ENCODE assay signal across 8 cellular contexts in the genomic region with DNA sequence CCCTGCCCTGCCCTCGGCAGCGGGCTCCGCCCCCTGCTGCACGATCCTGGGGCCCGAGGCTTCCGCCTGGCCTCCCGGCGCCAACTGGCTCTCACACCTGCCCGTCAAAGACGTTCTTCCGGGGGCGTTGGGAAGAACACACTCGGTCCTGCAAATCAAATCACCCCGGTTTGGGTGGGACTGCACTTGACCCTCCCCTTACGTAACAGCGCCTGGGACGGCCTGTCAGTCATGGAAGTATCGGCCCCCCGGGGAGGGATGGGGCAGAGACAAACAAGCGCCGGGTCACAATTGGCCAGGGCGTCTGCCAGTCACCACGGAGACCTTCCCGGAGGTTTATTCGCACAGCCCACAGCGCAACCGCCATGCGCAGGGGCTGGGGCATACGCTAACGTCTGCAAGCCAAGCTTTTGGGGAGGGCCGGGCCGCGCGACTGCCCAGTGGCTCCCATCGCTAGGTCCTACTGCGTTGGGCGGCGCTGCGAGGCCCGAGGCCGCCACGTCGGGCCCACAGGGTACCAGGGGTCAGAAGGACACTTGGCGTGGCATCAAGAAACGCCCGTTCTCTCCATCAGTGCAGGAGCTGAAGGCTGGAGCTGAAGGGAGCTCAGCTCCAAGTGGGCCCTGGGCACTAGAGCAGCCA. TPM values are rescaled to one million over a fixed set of nuclear protein-coding genes. Genes with fewer than 3 reads are reported as not detected.
A peak's percentile ranks its signal among the peaks of the same experiment; 100 is the strongest.
DNase-seq lines count a peak whose midpoint lies in the region; ATAC-seq and TF ChIP-seq lines count a peak whose summit lies in the region.

No MANE protein-coding gene starts in this region.

- no peak for TF ChIP-seq RAD21 in Ishikawa (IDR thresholded peaks at IDR 0.05; ENCODE audit: low read depth)

- intact Hi-C loops in mucosa of descending colon (cut with DNase I, micrococcal nuclease) = no loop called here

- no peaks in the 10 kb centered on the region for H3K36me3 ChIP-seq in mucosa of descending colon (ENCODE audit: low read depth)

- ATAC-seq in GM21619 (IDR thresholded peaks at IDR 0.05; ENCODE audit: unreplicated experiment) (peak; percentile 94), mucosa of descending colon (peak; percentile 91)

- no peaks in the 10 kb centered on the region for H3K9me3 ChIP-seq in mucosa of descending colon

- TF ChIP-seq EP300 in Ishikawa (IDR thresholded peaks at IDR 0.05; ENCODE audit: borderline replicate concordance) = peak; percentile 27; the same call in 1 of the 2 replicates

- no peak for TF ChIP-seq CTCF in mucosa of descending colon (IDR thresholded peaks at IDR 0.05)

- peak overlapping the region; percentile 81 for H3K27ac ChIP-seq in epithelial cell of prostate

- H3K4me3 ChIP-seq in mucosa of descending colon = peak overlapping the region; percentile 78

- peaks cover 33% of the 10 kb centered on the region for H3K4me1 ChIP-seq in mucosa of descending colon (ENCODE audit: low read depth)

- DNase-seq in DMS153 treated with DMSO at 0.1 percent for 48 hours (lab: John Stamatoyannopoulos, UW; ENCODE audit: unreplicated experiment) (peak; percentile 85), OCI-M2 (lab: John Stamatoyannopoulos, UW; ENCODE audit: unreplicated experiment) (peak; percentile 80), epithelial cell of prostate (ENCODE audit: low read depth, low spot score) (peak; percentile 100), mucosa of descending colon (peak; percentile 100)
- peak; percentile 98 for DNase-seq in activated T-cell treated with anti-CD3 and anti-CD28 coated beads, Interleukin-2, amount 50 U/mL, for 1 hour
- peak; percentile 97 to 100 for DNase-seq in stimulated activated CD8-positive, alpha-beta memory T cell treated with anti-CD3 and anti-CD28 coated beads, Interleukin-4, amount 100 ng/mL, for 1 hour (ENCODE audit: low read depth in 2 of 2, low spot score in 1 of 2)

TF ChIP-seq in Ishikawa, 13 proteins besides CTCF, POLR2A, EP300 and RAD21:
- TF ChIP-seq NFIC (IDR thresholded peaks at IDR 0.05) (peak; percentile 14; the same call in 1 of the 2 replicates), EGR1 (IDR thresholded peaks at IDR 0.05) (0 out of 2 replicates have a peak, but pooled peaks have one; percentile 25), CEBPB (IDR thresholded peaks at IDR 0.05) (peak; percentile 68), TEAD4 (IDR thresholded peaks at IDR 0.05) (no peak), ZBTB7A (IDR thresholded peaks at IDR 0.05; ENCODE audit: low read depth) (no peak), CREB1 (IDR thresholded peaks at IDR 0.05; ENCODE audit: low read depth) (peak; percentile 62), YY1 (IDR thresholded peaks at IDR 0.05; ENCODE audit: low read depth) (peak; percentile 74; the same call in 1 of the 2 replicates)
- TF ChIP-seq, protein P1, sequence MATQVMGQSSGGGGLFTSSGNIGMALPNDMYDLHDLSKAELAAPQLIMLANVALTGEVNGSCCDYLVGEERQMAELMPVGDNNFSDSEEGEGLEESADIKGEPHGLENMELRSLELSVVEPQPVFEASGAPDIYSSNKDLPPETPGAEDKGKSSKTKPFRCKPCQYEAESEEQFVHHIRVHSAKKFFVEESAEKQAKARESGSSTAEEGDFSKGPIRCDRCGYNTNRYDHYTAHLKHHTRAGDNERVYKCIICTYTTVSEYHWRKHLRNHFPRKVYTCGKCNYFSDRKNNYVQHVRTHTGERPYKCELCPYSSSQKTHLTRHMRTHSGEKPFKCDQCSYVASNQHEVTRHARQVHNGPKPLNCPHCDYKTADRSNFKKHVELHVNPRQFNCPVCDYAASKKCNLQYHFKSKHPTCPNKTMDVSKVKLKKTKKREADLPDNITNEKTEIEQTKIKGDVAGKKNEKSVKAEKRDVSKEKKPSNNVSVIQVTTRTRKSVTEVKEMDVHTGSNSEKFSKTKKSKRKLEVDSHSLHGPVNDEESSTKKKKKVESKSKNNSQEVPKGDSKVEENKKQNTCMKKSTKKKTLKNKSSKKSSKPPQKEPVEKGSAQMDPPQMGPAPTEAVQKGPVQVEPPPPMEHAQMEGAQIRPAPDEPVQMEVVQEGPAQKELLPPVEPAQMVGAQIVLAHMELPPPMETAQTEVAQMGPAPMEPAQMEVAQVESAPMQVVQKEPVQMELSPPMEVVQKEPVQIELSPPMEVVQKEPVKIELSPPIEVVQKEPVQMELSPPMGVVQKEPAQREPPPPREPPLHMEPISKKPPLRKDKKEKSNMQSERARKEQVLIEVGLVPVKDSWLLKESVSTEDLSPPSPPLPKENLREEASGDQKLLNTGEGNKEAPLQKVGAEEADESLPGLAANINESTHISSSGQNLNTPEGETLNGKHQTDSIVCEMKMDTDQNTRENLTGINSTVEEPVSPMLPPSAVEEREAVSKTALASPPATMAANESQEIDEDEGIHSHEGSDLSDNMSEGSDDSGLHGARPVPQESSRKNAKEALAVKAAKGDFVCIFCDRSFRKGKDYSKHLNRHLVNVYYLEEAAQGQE (IDR thresholded peaks at IDR 0.05; ENCODE audit: low read depth) = no peak
- TF ChIP-seq, protein P2, sequence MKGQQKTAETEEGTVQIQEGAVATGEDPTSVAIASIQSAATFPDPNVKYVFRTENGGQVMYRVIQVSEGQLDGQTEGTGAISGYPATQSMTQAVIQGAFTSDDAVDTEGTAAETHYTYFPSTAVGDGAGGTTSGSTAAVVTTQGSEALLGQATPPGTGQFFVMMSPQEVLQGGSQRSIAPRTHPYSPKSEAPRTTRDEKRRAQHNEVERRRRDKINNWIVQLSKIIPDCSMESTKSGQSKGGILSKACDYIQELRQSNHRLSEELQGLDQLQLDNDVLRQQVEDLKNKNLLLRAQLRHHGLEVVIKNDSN (IDR thresholded peaks at IDR 0.05) = no peak
- TF ChIP-seq, protein P3, sequence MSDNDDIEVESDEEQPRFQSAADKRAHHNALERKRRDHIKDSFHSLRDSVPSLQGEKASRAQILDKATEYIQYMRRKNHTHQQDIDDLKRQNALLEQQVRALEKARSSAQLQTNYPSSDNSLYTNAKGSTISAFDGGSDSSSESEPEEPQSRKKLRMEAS (IDR thresholded peaks at IDR 0.05) = peak; percentile 83

RNA-seq across cellular contexts. Expression of a gene that starts 0.4 kb away (rescaled TPM):
- 10 to 100 TPM; 28.1 to 54.4 (median 37.6) TPM for total RNA-seq in mucosa of descending colon

Comparison
In these comparisons a context has a peak if more than half of its experiments do, and no peak if none do; other contexts are left out.
1. Peak in every context shown above with its lines: DNase-seq, ATAC-seq, H3K4me3 ChIP-seq and H3K27ac ChIP-seq.